21 cellular contexts compared by ENCODE assay signal in the genomic region with DNA sequence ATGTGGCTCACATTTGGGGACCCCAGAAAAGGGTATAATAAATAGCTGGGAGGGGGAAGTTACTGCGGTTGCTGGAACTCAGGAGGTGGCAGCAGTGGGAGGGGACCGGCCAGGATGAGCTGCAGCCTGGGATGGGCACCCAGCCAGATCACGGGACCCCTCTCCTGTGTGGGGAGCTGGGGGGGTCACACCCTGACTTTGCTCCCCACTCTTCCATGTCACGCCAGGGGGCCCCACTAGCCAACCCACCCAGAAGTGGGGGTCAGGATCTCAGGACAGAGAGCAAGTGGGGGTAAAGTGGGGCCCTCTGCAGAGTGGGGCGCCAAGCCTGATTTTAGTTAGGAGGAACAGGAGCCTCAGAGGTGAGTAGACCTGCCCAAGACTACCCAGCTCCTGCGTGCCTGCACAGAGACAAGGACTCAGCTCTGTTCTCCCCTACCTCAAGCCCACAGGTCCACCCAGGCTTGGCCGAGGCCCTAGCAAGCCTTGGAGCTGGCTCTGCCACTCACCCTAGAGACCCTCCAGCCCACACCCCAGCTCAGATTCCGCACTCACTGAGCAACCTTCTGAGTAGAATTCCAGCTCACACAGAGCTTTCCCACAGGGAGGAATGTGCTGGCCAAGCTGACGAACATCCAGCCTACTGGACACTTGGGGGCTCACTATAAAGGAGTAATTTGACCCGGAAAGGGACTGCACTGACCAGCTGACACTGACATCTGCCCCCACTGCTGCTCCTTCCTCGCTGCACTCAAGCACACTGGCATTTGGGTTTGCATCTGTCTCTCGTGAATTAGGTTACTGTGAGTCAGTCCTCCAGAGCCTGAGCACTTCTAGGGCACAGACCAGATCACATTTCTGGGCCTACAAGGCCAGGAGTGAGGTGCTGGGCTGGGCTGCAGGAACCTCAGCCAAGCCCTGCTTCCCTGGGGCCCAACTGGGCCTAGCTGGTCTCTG.
"Had no signal": no experiment of that assay in that cellular context is flagged by ENCODE, and none has a peak within 500 bp of the region (broad histone marks: within the 10 kb centered on the region; RNA-seq: fewer than 3 reads in every experiment).

No MANE protein-coding gene starts in this region.

- H3K4me1 Mint-ChIP-seq: activated naive CD8-positive, alpha-beta T cell treated with anti-CD3 and anti-CD28 coated beads for 36 hours; brain; central memory CD8-positive, alpha-beta T cell; WTC11 had no signal

- H3K27me3 ChIP-seq: hepatocyte, right atrium auricular region, thyroid gland had no signal

- H3K27ac Mint-ChIP-seq: activated CD8-positive, alpha-beta T cell treated with anti-CD3 and anti-CD28 coated beads for 36 hours; activated naive CD8-positive, alpha-beta T cell treated with anti-CD3 and anti-CD28 coated beads for 36 hours; dendritic cell treated with granulocyte-macrophage colony-stimulating factor and Interleukin-4, amounts not matched to agents 40 ng/mL and 50 ng/mL, for 4 days; effector memory CD8-positive, alpha-beta T cell; natural killer cell treated with Interleukin-12 subunit alpha and Interleukin-12 subunit beta and Interleukin-15 and Interleukin-18, amount 100 ng/mL, for 72 hours; WTC11 had no signal

- H3K27me3 Mint-ChIP-seq: activated CD8-positive, alpha-beta T cell treated with anti-CD3 and anti-CD28 coated beads for 36 hours; activated naive CD8-positive, alpha-beta T cell treated with anti-CD3 and anti-CD28 coated beads for 36 hours had no signal

- H3K4me1 ChIP-seq: gastroesophageal sphincter, right atrium auricular region, spleen, thyroid gland had no signal

- H3K4me2 ChIP-seq: hepatocyte had no signal

- ATAC-seq: activated CD8-positive, alpha-beta T cell treated with anti-CD3 and anti-CD28 coated beads for 36 hours; effector memory CD8-positive, alpha-beta T cell; gastroesophageal sphincter; left ventricle myocardium superior; WTC11 had no signal

- H3K79me2 ChIP-seq: hepatocyte had no signal

- H3K27ac ChIP-seq: gastroesophageal sphincter, hepatocyte, right atrium auricular region, spleen, thyroid gland had no signal

- H3K9me3 Mint-ChIP-seq: activated CD8-positive, alpha-beta T cell treated with anti-CD3 and anti-CD28 coated beads for 36 hours; central memory CD8-positive, alpha-beta T cell; natural killer cell treated with Interleukin-12 subunit alpha and Interleukin-12 subunit beta and Interleukin-15 and Interleukin-18, amount 100 ng/mL, for 72 hours had no signal

- H2AFZ ChIP-seq: hepatocyte had no signal

- DNase-seq: activated CD4-positive, alpha-beta T cell treated with anti-CD3 and anti-CD28 coated beads for 4 hours; activated CD8-positive, alpha-beta T cell treated with anti-CD3 and anti-CD28 coated beads for 36 hours; activated gamma-delta T cell treated with Interleukin-2 at 50 U/mL for 16 hours; activated naive CD8-positive, alpha-beta T cell treated with anti-CD3 and anti-CD28 coated beads for 36 hours; activated T-cell treated with anti-CD3 and anti-CD28 coated beads, Interleukin-2, amount 50 U/mL, for 48 hours; effector memory CD8-positive, alpha-beta T cell; islet precursor cell; left ventricle myocardium superior; mesenchymal stem cell; occipital lobe; spleen; T-helper 2 cell; thyroid gland had no signal

- H3K36me3 Mint-ChIP-seq: activated naive CD8-positive, alpha-beta T cell treated with anti-CD3 and anti-CD28 coated beads for 36 hours; brain; natural killer cell treated with Interleukin-12 subunit alpha and Interleukin-12 subunit beta and Interleukin-15 and Interleukin-18, amount 100 ng/mL, for 72 hours had no signal

- H3K9me3 ChIP-seq: thyroid gland had no signal

- H3K4me3 ChIP-seq: gastroesophageal sphincter, hepatocyte, right atrium auricular region, spleen, thyroid gland had no signal

- H3K4me3 Mint-ChIP-seq: activated CD8-positive, alpha-beta T cell treated with anti-CD3 and anti-CD28 coated beads for 36 hours; activated naive CD8-positive, alpha-beta T cell treated with anti-CD3 and anti-CD28 coated beads for 36 hours; brain; central memory CD8-positive, alpha-beta T cell; dendritic cell treated with granulocyte-macrophage colony-stimulating factor and Interleukin-4, amounts not matched to agents 40 ng/mL and 50 ng/mL, for 4 days; effector memory CD8-positive, alpha-beta T cell; natural killer cell treated with Interleukin-12 subunit alpha and Interleukin-12 subunit beta and Interleukin-15 and Interleukin-18, amount 100 ng/mL, for 72 hours; WTC11 had no signal

- H3K36me3 ChIP-seq: gastroesophageal sphincter, right atrium auricular region, spleen, thyroid gland had no signal
